In the genomic region with DNA sequence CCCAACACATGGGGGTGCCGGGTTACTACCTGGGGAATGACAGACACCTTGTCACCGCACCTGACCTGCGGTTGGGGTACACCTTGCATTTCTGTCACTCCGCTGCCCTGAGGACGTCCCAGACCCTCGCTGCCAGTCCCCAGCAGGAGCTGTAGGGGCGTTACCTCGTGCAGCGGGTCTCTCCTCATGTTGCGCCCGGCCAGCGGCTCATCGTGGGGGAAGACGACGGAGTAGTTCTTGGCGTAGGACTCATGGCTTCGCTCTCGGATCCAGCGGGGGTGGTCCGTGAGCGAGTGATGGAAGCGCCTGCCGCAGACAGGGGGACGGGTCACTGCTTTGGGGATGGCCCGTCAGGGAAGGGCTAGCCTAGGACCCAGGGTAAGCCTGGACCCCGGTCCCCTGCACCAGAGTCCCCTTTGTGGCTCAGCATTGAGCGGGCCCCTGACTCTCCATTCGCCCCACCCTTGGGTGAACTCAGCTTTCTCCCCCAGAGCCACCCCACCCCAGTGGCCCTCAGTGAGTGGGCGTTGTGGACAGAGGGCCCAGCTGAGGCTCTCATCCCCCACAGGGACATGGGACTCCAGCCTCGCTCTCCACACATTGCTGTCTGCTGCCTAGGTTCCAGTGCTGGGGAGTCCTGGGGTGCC, we compare ENCODE assay signal across 1 cellular context.
TF ChIP-seq lines count a peak whose summit lies in the region.

No MANE protein-coding gene starts in this region.

TF ChIP-seq in HepG2, 621 proteins besides CTCF, POLR2A, EP300 and RAD21:
- TF ChIP-seq TCF12 (IDR thresholded peaks at IDR 0.05): no peak
- TF ChIP-seq TCF12 (CRISPR knock-in tag; IDR thresholded peaks at IDR 0.05): no peak
- TF ChIP-seq WIZ (CRISPR knock-in tag; IDR thresholded peaks at IDR 0.05): no peak
- peak; percentile 53 for TF ChIP-seq AGO2 (optimal IDR thresholded peaks at IDR 0.05; ENCODE audit: low read depth, low read length)
- no peak for TF ChIP-seq STAG1 (CRISPR knock-in tag; IDR thresholded peaks at IDR 0.05)
- 0 out of 2 replicates have a peak, but pooled peaks have one; percentile 24 for TF ChIP-seq RBFOX2 (IDR thresholded peaks at IDR 0.05; ENCODE audit: low read depth, low read length)
